Comparison of ENCODE assay signal across 11 cellular contexts in the genomic region with DNA sequence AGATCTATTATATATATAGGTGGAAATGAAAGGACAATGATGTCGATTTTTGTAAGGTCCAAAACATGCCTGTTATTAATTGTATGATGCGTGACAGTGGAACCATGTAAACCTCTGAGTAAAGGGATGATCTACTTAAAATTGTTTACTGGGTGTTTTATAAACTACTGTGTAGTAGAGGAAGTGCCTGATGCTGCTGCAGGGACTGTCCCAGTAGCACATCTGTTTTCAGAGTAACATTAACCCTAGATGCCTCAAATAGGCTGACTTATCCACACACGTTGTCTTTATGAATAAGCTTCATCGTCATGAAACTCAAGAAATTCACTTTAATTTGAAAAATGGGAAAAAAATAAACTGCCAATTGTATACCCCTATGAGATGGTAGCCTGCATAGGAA. TPM values are rescaled to one million over a fixed set of nuclear protein-coding genes. Genes with fewer than 3 reads are reported as not detected.
DNase-seq lines count a peak whose midpoint lies in the region; ATAC-seq and TF ChIP-seq lines count a peak whose summit lies in the region.
"Had no signal": no experiment of that assay in that cellular context is flagged by ENCODE, and none has a peak within 500 bp of the region (broad histone marks: within the 10 kb centered on the region; RNA-seq: fewer than 3 reads in every experiment).

No MANE protein-coding gene starts in this region.

- intact Hi-C loops in lower lobe of right lung (cut with DNase I) = no loop called here

- H2AFZ ChIP-seq in OCI-LY3 (ENCODE audit: low read depth, low read length) = no peak overlapping the region
- H2AFZ ChIP-seq: parathyroid adenoma had no signal

- H3K27ac ChIP-seq in OCI-LY3 (ENCODE audit: low read length) (peak overlapping the region; percentile 99), lower lobe of right lung (no peak overlapping the region), substantia nigra (ENCODE audit: low read depth, low read length, poor library complexity, severe bottlenecking) (no peak overlapping the region)
- H3K27ac ChIP-seq: parathyroid adenoma had no signal

- H4K20me1 ChIP-seq in OCI-LY3 (ENCODE audit: insufficient read depth, low read length) = no peaks in the 10 kb centered on the region

- ATAC-seq in GM19351 (IDR thresholded peaks at IDR 0.05; ENCODE audit: unreplicated experiment) = peak; percentile 23
- ATAC-seq in lower lobe of right lung = no peak
- ATAC-seq in GM18520 (IDR thresholded peaks at IDR 0.05; ENCODE audit: unreplicated experiment) = no peak
- no peak for ATAC-seq in GM19467 (IDR thresholded peaks at IDR 0.05; ENCODE audit: unreplicated experiment)

- H3K79me2 ChIP-seq in OCI-LY3 (ENCODE audit: low read length) = peaks cover 70% of the 10 kb centered on the region
- H3K79me2 ChIP-seq: parathyroid adenoma had no signal

- H3K27me3 ChIP-seq in GM06990 (replicated peaks; ENCODE audit: control insufficient read depth, insufficient read depth, low read length) (no peaks in the 10 kb centered on the region), OCI-LY3 (ENCODE audit: low read depth, low read length) (no peaks in the 10 kb centered on the region), lower lobe of right lung (ENCODE audit: low read depth) (peaks cover 22% of the 10 kb centered on the region)

- H3K9me3 ChIP-seq in OCI-LY3 (ENCODE audit: insufficient read depth, low read length) = no peaks in the 10 kb centered on the region
- H3K9me3 ChIP-seq in lower lobe of right lung = no peaks in the 10 kb centered on the region

- peak overlapping the region; percentile 98 for H3K4me2 ChIP-seq in OCI-LY3 (ENCODE audit: low read length)

- H3K4me1 ChIP-seq in OCI-LY3 (ENCODE audit: low read length) = peaks cover 45% of the 10 kb centered on the region
- peaks cover 16% of the 10 kb centered on the region for H3K4me1 ChIP-seq in lower lobe of right lung

- peak overlapping the region; percentile 91 for H3K4me3 ChIP-seq in GM06990 (replicated peaks; ENCODE audit: low read depth, low read length)
- peak overlapping the region; percentile 99 for H3K4me3 ChIP-seq in OCI-LY3 (ENCODE audit: low read length)
- H3K4me3 ChIP-seq in lower lobe of right lung = peak overlapping the region; percentile 63

- TF ChIP-seq CTCF in GM06990 (IDR thresholded peaks at IDR 0.05; ENCODE audit: insufficient read depth, low read length, poor library complexity, severe bottlenecking) (no peak), OCI-LY3 (IDR thresholded peaks at IDR 0.05; ENCODE audit: low read depth, low read length) (no peak), lower lobe of right lung (IDR thresholded peaks at IDR 0.05) (no peak)

- H3K36me3 ChIP-seq in GM06990 (ENCODE audit: control insufficient read depth, insufficient read depth, low read length) (no peaks in the 10 kb centered on the region; the same call in 1 of the 2 replicates), OCI-LY3 (replicated peaks; ENCODE audit: low read depth, low read length) (peaks cover 20% of the 10 kb centered on the region), lower lobe of right lung (no peaks in the 10 kb centered on the region)

- H3K9ac ChIP-seq in OCI-LY3 (ENCODE audit: low read length) = peak overlapping the region; percentile 96
- H3K9ac ChIP-seq: parathyroid adenoma had no signal

- no peak for DNase-seq in GM06990 (ENCODE audit: extremely low read depth, insufficient read length)
- DNase-seq in lower lobe of right lung = no peak
- no peak for DNase-seq in NCI-H345 treated with DMSO at 0.1 percent for 48 hours (lab: John Stamatoyannopoulos, UW; ENCODE audit: unreplicated experiment)
- DNase-seq in substantia nigra (lab: John Stamatoyannopoulos, UW) = no peak
- DNase-seq: H9, NCI-H1048 had no signal

RNA-seq across cellular contexts. Expression of a gene that starts 1.7 kb away (rescaled TPM):
- total RNA-seq in lower lobe of right lung = 2.7 TPM
